ENCODE assay signal across 7 cellular contexts in genomic region chr7:142385528-142386340, GRCh38.
DNase-seq lines count a peak whose midpoint lies in the region; ATAC-seq, FAIRE-seq and TF ChIP-seq lines count a peak whose summit lies in the region.

No MANE protein-coding gene starts in this region.

- no peaks in the 10 kb centered on the region for H3K9me3 ChIP-seq in body of pancreas
- H3K9me3 ChIP-seq in kidney (ENCODE audit: control insufficient read depth in 1 of 2, low read length in 2 of 2) = no peaks in the 10 kb centered on the region

- intact Hi-C loops in body of pancreas (cut with DNase I) (no loop called here), kidney (cut with DNase I) (no loop called here)

- H3K27ac ChIP-seq in RWPE1 (no peak overlapping the region), body of pancreas (no peak overlapping the region), kidney (ENCODE audit: low read depth in 2 of 2, low read length in 2 of 2) (no peak overlapping the region)

- WGBS in body of pancreas, 2 donors = 49 to 50% methylated on average over 6 to 8 of the region's 8 CpGs

- ATAC-seq in GM21447 (IDR thresholded peaks at IDR 0.05; ENCODE audit: unreplicated experiment) = peak; percentile 72
- ATAC-seq in body of pancreas = peak; percentile 53
- peak; percentile 50 for ATAC-seq in stimulated activated effector memory CD8-positive, alpha-beta T cell treated with anti-CD3 and anti-CD28 coated beads, Interleukin-12 subunit alpha, Interleukin-12 subunit beta, amount 100 ng/mL, for 72 hours

- no peak for FAIRE-seq in kidney (lab: Jason Lieb, UNC)

- H3K9ac ChIP-seq in kidney (ENCODE audit: low read length in 2 of 2) = no peak overlapping the region

- TF ChIP-seq POLR2A in body of pancreas (IDR thresholded peaks at IDR 0.05) = no peak

- H3K4me1 Mint-ChIP-seq in stimulated activated effector memory CD8-positive, alpha-beta T cell treated with anti-CD3 and anti-CD28 coated beads, Interleukin-12 subunit alpha, Interleukin-12 subunit beta, amount 100 ng/mL, for 72 hours = peaks cover 28% of the 10 kb centered on the region

- no peaks in the 10 kb centered on the region for H3K36me3 ChIP-seq in body of pancreas (replicated peaks in 1 of 2; ENCODE audit: insufficient read depth in 1 of 2, low read depth in 2 of 2)
- no peaks in the 10 kb centered on the region for H3K36me3 ChIP-seq in kidney (ENCODE audit: control insufficient read depth in 1 of 2, insufficient read depth in 2 of 2, low read length in 2 of 2)

- H3K4me3 ChIP-seq in body of pancreas = no peak overlapping the region
- H3K4me3 ChIP-seq in kidney (ENCODE audit: low read length in 2 of 2) = no peak overlapping the region

- no peaks in the 10 kb centered on the region for H3K4me1 ChIP-seq in body of pancreas
- peaks cover 5 to 6% of the 10 kb centered on the region in 2 donors for H3K4me1 ChIP-seq in kidney (ENCODE audit: control insufficient read depth in 1 of 2, insufficient read depth in 1 of 2, low read depth in 1 of 2, low read length in 2 of 2)

- H3K4me3 Mint-ChIP-seq in stimulated activated effector memory CD8-positive, alpha-beta T cell treated with anti-CD3 and anti-CD28 coated beads, Interleukin-12 subunit alpha, Interleukin-12 subunit beta, amount 100 ng/mL, for 72 hours = peak overlapping the region; percentile 52

- H3K36me3 Mint-ChIP-seq in stimulated activated effector memory CD8-positive, alpha-beta T cell treated with anti-CD3 and anti-CD28 coated beads, Interleukin-12 subunit alpha, Interleukin-12 subunit beta, amount 100 ng/mL, for 72 hours = peaks cover 3% of the 10 kb centered on the region

- no peaks in the 10 kb centered on the region for H3K27me3 ChIP-seq in body of pancreas

- peak; percentile 75 for TF ChIP-seq CTCF in RWPE1 (conservative IDR thresholded peaks at IDR 0.05; ENCODE audit: low read depth)
- peak in 6 of 7 experiments; percentile 48 to 66 (median 60) for TF ChIP-seq CTCF in body of pancreas (IDR thresholded peaks at IDR 0.05)
- peak; percentile 52 for TF ChIP-seq CTCF in kidney (IDR thresholded peaks at IDR 0.05; ENCODE audit: borderline replicate concordance, extremely low read depth, insufficient read depth)

- POLR2A ChIA-PET in RWPE1 (lab: Yijun Ruan, JAX; ENCODE audit: low non-redundant PET) = no interaction called here

- CTCF ChIA-PET in RWPE1 (lab: Yijun Ruan, JAX) = interaction anchor here (0.6 to 2.1 kb wide), 4 partner anchors 10 to 111 kb away, joined by 3 to 13 read pairs (median 5); no protein-coding TSS in a partner anchor

- no peaks in the 10 kb centered on the region for H3K9me3 Mint-ChIP-seq in stimulated activated effector memory CD8-positive, alpha-beta T cell treated with anti-CD3 and anti-CD28 coated beads, Interleukin-12 subunit alpha, Interleukin-12 subunit beta, amount 100 ng/mL, for 72 hours

- no peak overlapping the region for H3K27ac Mint-ChIP-seq in stimulated activated effector memory CD8-positive, alpha-beta T cell treated with anti-CD3 and anti-CD28 coated beads, Interleukin-12 subunit alpha, Interleukin-12 subunit beta, amount 100 ng/mL, for 72 hours

- DNase-seq in GM04503 (ENCODE audit: low read depth) (peak; percentile 18), HT1080 (ENCODE audit: low read depth) (peak; percentile 74), RWPE1 (ENCODE audit: low spot score) (peak; percentile 41), body of pancreas (peak; percentile 35 to 39 (median 38)), kidney (peak; percentile 76)
- DNase-seq in stimulated activated effector memory CD8-positive, alpha-beta T cell treated with anti-CD3 and anti-CD28 coated beads, Interleukin-12 subunit alpha, Interleukin-12 subunit beta, amount 100 ng/mL, for 72 hours (ENCODE audit: low spot score in 2 of 2) = no peak

Comparison
In these comparisons a context has a peak if more than half of its experiments do, and no peak if none do; other contexts are left out.
1. DNase-seq: peak in GM04503 (single experiment), HT1080 (single experiment), RWPE1 (single experiment), body of pancreas (4 of 4) and kidney (single experiment); none in stimulated activated effector memory CD8-positive, alpha-beta T cell treated with anti-CD3 and anti-CD28 coated beads, Interleukin-12 subunit alpha, Interleukin-12 subunit beta, amount 100 ng/mL, for 72 hours (0 of 2).
2. Peak in every context shown above with its lines, with median percentiles within 50 percentile points of each other: ATAC-seq and CTCF ChIP-seq.